Comparison of ENCODE assay signal across 21 cellular contexts in genomic region chr11:45094958-45095690, GRCh38. TPM values are rescaled to one million over a fixed set of nuclear protein-coding genes. Genes with fewer than 3 reads are reported as not detected.
A peak's percentile ranks its signal among the peaks of the same experiment; 100 is the strongest.
DNase-seq lines count a peak whose midpoint lies in the region; ATAC-seq and TF ChIP-seq lines count a peak whose summit lies in the region.
"Had no signal": no experiment of that assay in that cellular context is flagged by ENCODE, and none has a peak within 500 bp of the region (broad histone marks: within the 10 kb centered on the region; RNA-seq: fewer than 3 reads in every experiment).

No MANE protein-coding gene starts in this region.

- intact Hi-C loops in posterior cingulate gyrus (cut with DNase I): no loop called here

- POLR2A ChIA-PET in WTC11 (lab: Charles Lee): no interaction called here

- H3K36me3 Mint-ChIP-seq in WTC11 (no peaks in the 10 kb centered on the region), type B pancreatic cell (no peaks in the 10 kb centered on the region)
- H3K36me3 Mint-ChIP-seq: memory B cell, naive B cell had no signal

- H3K27ac Mint-ChIP-seq in WTC11 (no peak overlapping the region), type B pancreatic cell (no peak overlapping the region)
- H3K27ac Mint-ChIP-seq: memory B cell had no signal

- peaks cover 5% of the 10 kb centered on the region; the same call in 1 of the 2 replicates for H3K27me3 Mint-ChIP-seq in WTC11 (ENCODE audit: low read depth)
- peaks cover 52% of the 10 kb centered on the region for H3K27me3 Mint-ChIP-seq in type B pancreatic cell

- CTCF ChIA-PET in WTC11 (lab: Charles Lee): interaction anchor here (0.9 to 7.6 kb wide), 6 partner anchors 10 to 276 kb away, joined by 3 to 68 read pairs (median 3); no protein-coding TSS in a partner anchor

- no peak for ATAC-seq in WTC11
- ATAC-seq: pancreas had no signal

- DNase-seq in activated effector memory CD4-positive, alpha-beta T cell treated with anti-CD3 and anti-CD28 coated beads, Interleukin-2, amount 50 U/mL, for 16 hours: peak; percentile 39
- DNase-seq in activated effector memory CD4-positive, alpha-beta T cell treated with Interleukin-2 at 50 U/mL for 16 hours: no peak
- DNase-seq in WTC11 (ENCODE audit: low spot score) (no peak), islet precursor cell (peak; percentile 37), type B pancreatic cell (ENCODE audit: extremely low spot score, unreplicated experiment) (peak; percentile 54), posterior cingulate gyrus (no peak)
- no peak for DNase-seq in stimulated activated CD4-positive, alpha-beta T cell treated with anti-CD3 and anti-CD28 coated beads, Interleukin-4, amount 100 ng/mL, for 4 hours
- DNase-seq: activated CD4-positive, alpha-beta T cell treated with anti-CD3 and anti-CD28 coated beads for 4 hours; activated naive CD4-positive, alpha-beta T cell treated with Interleukin-2 at 50 U/mL for 16 hours; amniotic stem cell; dorsolateral prefrontal cortex; hippocampal formation; naive B cell; NCI-H2029 treated with DMSO at 0.1 percent for 48 hours; NCI-H510A; pancreas; SHP77; stimulated activated CD4-positive, alpha-beta T cell treated with anti-CD3 and anti-CD28 coated beads, Interleukin-1b, Interleukin-23, amount 100 ng/mL, for 48 hours; tibial artery had no signal

- H3K4me1 Mint-ChIP-seq in WTC11: peaks cover 44% of the 10 kb centered on the region
- H3K4me1 Mint-ChIP-seq in type B pancreatic cell (ENCODE audit: unreplicated experiment): peaks cover 21% of the 10 kb centered on the region

- TF ChIP-seq CTCF in WTC11 (IDR thresholded peaks at IDR 0.05) (no peak), type B pancreatic cell (conservative IDR thresholded peaks at IDR 0.05) (no peak)

- H3K9me3 Mint-ChIP-seq in WTC11: no peaks in the 10 kb centered on the region
- no peaks in the 10 kb centered on the region for H3K9me3 Mint-ChIP-seq in type B pancreatic cell
- H3K9me3 Mint-ChIP-seq: memory B cell; naive B cell; stimulated activated naive CD8-positive, alpha-beta T cell treated with anti-CD3 and anti-CD28 coated beads, Interleukin-15, Interleukin-2, amounts not matched to agents 100 ng/mL and 50 ng/mL, for 24 hours had no signal

- H3K4me3 Mint-ChIP-seq in WTC11: no peak overlapping the region
- H3K4me3 Mint-ChIP-seq in type B pancreatic cell: no peak overlapping the region
- H3K4me3 Mint-ChIP-seq: memory B cell; stimulated activated naive CD8-positive, alpha-beta T cell treated with anti-CD3 and anti-CD28 coated beads, Interleukin-15, Interleukin-2, amounts not matched to agents 100 ng/mL and 50 ng/mL, for 24 hours had no signal

TF ChIP-seq in WTC11, 78 proteins besides CTCF, POLR2A, EP300 and RAD21:
- no peak for TF ChIP-seq FOXP1 (CRISPR knock-in tag; IDR thresholded peaks at IDR 0.05; ENCODE audit: borderline replicate concordance)
- TF ChIP-seq ZNF512 (CRISPR knock-in tag; IDR thresholded peaks at IDR 0.05; ENCODE audit: borderline replicate concordance): peak; percentile 82; the same call in 1 of the 2 replicates

RNA-seq across cellular contexts. Expression of gene PRDM11, which starts 51.3 kb away (rescaled TPM):
- total RNA-seq in WTC11 (2021): 8.3 to 12.4 TPM (median 11.2 TPM) in 3 replicates
- 13.6 and 24.0 TPM in 2 replicates for total RNA-seq in type B pancreatic cell (ENCODE audit: low replicate concordance)

Comparison
In these comparisons a context has a peak if more than half of its experiments do, and no peak if none do; other contexts are left out.
1. DNase-seq: peak in activated effector memory CD4-positive, alpha-beta T cell treated with anti-CD3 and anti-CD28 coated beads, Interleukin-2, amount 50 U/mL, for 16 hours (single experiment), islet precursor cell (single experiment) and type B pancreatic cell (single experiment); none in activated effector memory CD4-positive, alpha-beta T cell treated with Interleukin-2 at 50 U/mL for 16 hours (single experiment), WTC11 (single experiment), posterior cingulate gyrus (0 of 10) and stimulated activated CD4-positive, alpha-beta T cell treated with anti-CD3 and anti-CD28 coated beads, Interleukin-4, amount 100 ng/mL, for 4 hours (0 of 2).